In genomic region chr17:57442401-57442823, GRCh38 we compare ENCODE assay signal across 1 cellular context.
TF ChIP-seq lines count a peak whose summit lies in the region.

No MANE protein-coding gene starts in this region.

TF ChIP-seq in HCT116, 20 proteins besides CTCF, POLR2A, EP300 and RAD21 (continued from another document):
- TF ChIP-seq REST (IDR thresholded peaks at IDR 0.05; ENCODE audit: low read depth) (no peak), EZH2phosphoT487 (IDR thresholded peaks at IDR 0.05; ENCODE audit: borderline replicate concordance) (no peak), SRF (IDR thresholded peaks at IDR 0.05; ENCODE audit: low read depth) (no peak), YY1 (IDR thresholded peaks at IDR 0.05; ENCODE audit: extremely low read depth, insufficient replicate concordance, low read depth, low read length) (no peak), FOSL1 (IDR thresholded peaks at IDR 0.05; ENCODE audit: low read depth) (no peak)
